10 cellular contexts compared by ENCODE assay signal in the genomic region with DNA sequence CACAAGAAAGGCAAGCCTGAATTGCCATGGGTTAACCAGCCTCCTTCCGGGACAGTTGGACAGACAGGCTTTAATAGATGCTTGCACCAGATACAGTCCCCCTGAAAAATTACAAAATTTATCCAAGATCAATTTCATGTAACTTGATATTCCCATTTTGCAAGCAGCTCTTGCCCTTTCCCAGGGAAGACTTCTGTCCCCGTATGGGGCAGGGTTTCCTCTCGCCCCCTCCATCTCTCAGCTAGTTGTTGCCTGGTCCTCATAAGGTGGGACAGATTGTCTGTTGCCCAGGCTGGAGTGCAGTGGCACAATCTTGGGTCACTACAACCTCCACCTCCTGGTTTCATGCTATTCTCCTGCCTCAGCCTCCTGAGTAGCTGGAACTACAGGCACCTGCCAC.
DNase-seq lines count a peak whose midpoint lies in the region; ATAC-seq and TF ChIP-seq lines count a peak whose summit lies in the region.
"Had no signal": no experiment of that assay in that cellular context is flagged by ENCODE, and none has a peak within 500 bp of the region (broad histone marks: within the 10 kb centered on the region; RNA-seq: fewer than 3 reads in every experiment).

No MANE protein-coding gene starts in this region.

- POLR2A ChIA-PET in CD4-positive, alpha-beta memory T cell (lab: Charles Lee; ENCODE audit: partially characterized antibody), result interaction anchor here (1.0 to 1.7 kb wide), 6 partner anchors 14 to 111 kb away, joined by 3 to 7 read pairs (median 4); a partner anchor contains a TSS
- POLR2A ChIA-PET in activated CD8-positive, alpha-beta T cell treated with anti-CD3 and anti-CD28 coated beads for 36 hours (lab: Charles Lee), result interaction anchor here (0.9 to 1.5 kb wide), 5 partner anchors 10 to 105 kb away, joined by 3 to 9 read pairs (median 3); a partner anchor contains a TSS

- ATAC-seq in activated CD8-positive, alpha-beta T cell treated with anti-CD3 and anti-CD28 coated beads for 36 hours, result peak; percentile 18
- ATAC-seq in natural killer cell, result peak in 2 of 3 donors; percentile 9 to 25
- ATAC-seq in GM19463 (IDR thresholded peaks at IDR 0.05; ENCODE audit: unreplicated experiment), result no peak
- ATAC-seq in HG03460 (IDR thresholded peaks at IDR 0.05; ENCODE audit: unreplicated experiment), result no peak

- no peak for TF ChIP-seq CTCF in activated CD8-positive, alpha-beta T cell treated with anti-CD3 and anti-CD28 coated beads for 36 hours (IDR thresholded peaks at IDR 0.05)
- TF ChIP-seq CTCF in natural killer cell (IDR thresholded peaks at IDR 0.05) (no peak), endodermal cell (conservative IDR thresholded peaks at IDR 0.05) (no peak)

- no peaks in the 10 kb centered on the region for H3K27me3 ChIP-seq in CD4-positive, alpha-beta memory T cell (ENCODE audit: insufficient read depth, low read length)
- no peaks in the 10 kb centered on the region for H3K27me3 ChIP-seq in endodermal cell (ENCODE audit: control insufficient read depth, insufficient read depth, low read length, poor library complexity, severe bottlenecking)
- H3K27me3 ChIP-seq: colonic mucosa had no signal

- no peak for DNase-seq in CD4-positive, alpha-beta memory T cell
- peak; percentile 13 for DNase-seq in H4 (ENCODE audit: low spot score)
- no peak for DNase-seq in activated CD8-positive, alpha-beta T cell treated with anti-CD3 and anti-CD28 coated beads for 36 hours
- no peak for DNase-seq in natural killer cell
- DNase-seq in AG08396 (ENCODE audit: low spot score), result no peak
- no peak for DNase-seq in endodermal cell

- peaks cover 0 to 7% (median 0%) of the 10 kb centered on the region in 8 donors for H3K9me3 Mint-ChIP-seq in CD4-positive, alpha-beta memory T cell
- H3K9me3 Mint-ChIP-seq in activated CD8-positive, alpha-beta T cell treated with anti-CD3 and anti-CD28 coated beads for 36 hours, result peaks cover 2% of the 10 kb centered on the region
- no peaks in the 10 kb centered on the region for H3K9me3 Mint-ChIP-seq in natural killer cell
- H3K9me3 Mint-ChIP-seq in endodermal cell, result peaks cover 4% of the 10 kb centered on the region

- H3K27ac Mint-ChIP-seq in CD4-positive, alpha-beta memory T cell, result peak overlapping the region; percentile 79 to 97 (median 87)
- H3K27ac Mint-ChIP-seq in activated CD8-positive, alpha-beta T cell treated with anti-CD3 and anti-CD28 coated beads for 36 hours, result peak overlapping the region; percentile 83
- H3K27ac Mint-ChIP-seq in natural killer cell (peak overlapping the region; percentile 68), endodermal cell (no peak overlapping the region)

- H3K27me3 Mint-ChIP-seq in CD4-positive, alpha-beta memory T cell, result no peaks in the 10 kb centered on the region
- no peaks in the 10 kb centered on the region for H3K27me3 Mint-ChIP-seq in activated CD8-positive, alpha-beta T cell treated with anti-CD3 and anti-CD28 coated beads for 36 hours
- H3K27me3 Mint-ChIP-seq in natural killer cell (ENCODE audit: low read depth in 2 of 2) (no peaks in the 10 kb centered on the region), endodermal cell (ENCODE audit: insufficient read depth) (no peaks in the 10 kb centered on the region)

- WGBS in endodermal cell (ENCODE audit: insufficient coverage in 1 of 2, insufficient read length in 1 of 2), 2 experiments, result 90 to 92% methylated on average over 3 of the region's 3 CpGs

- H3K4me1 ChIP-seq in CD4-positive, alpha-beta memory T cell (ENCODE audit: insufficient read depth, low read length), result peaks cover 22% of the 10 kb centered on the region
- no peaks in the 10 kb centered on the region for H3K4me1 ChIP-seq in endodermal cell (ENCODE audit: control insufficient read depth, insufficient read depth, low read length)
- H3K4me1 ChIP-seq: colonic mucosa had no signal

- H3K4me1 Mint-ChIP-seq in CD4-positive, alpha-beta memory T cell, result peaks cover 38 to 78% (median 57%) of the 10 kb centered on the region in 4 donors
- H3K4me1 Mint-ChIP-seq in activated CD8-positive, alpha-beta T cell treated with anti-CD3 and anti-CD28 coated beads for 36 hours (ENCODE audit: low read depth), result peaks cover 40% of the 10 kb centered on the region
- H3K4me1 Mint-ChIP-seq in natural killer cell (peaks cover 23 to 29% of the 10 kb centered on the region in 2 donors), endodermal cell (peaks cover 16% of the 10 kb centered on the region)

- no peaks in the 10 kb centered on the region for H3K9me3 ChIP-seq in CD4-positive, alpha-beta memory T cell (ENCODE audit: control insufficient read depth in 1 of 2, low read length in 2 of 2)
- H3K9me3 ChIP-seq in endodermal cell (ENCODE audit: control insufficient read depth, low read length), result no peaks in the 10 kb centered on the region
- H3K9me3 ChIP-seq: colonic mucosa had no signal

- no peak overlapping the region for H3K27ac ChIP-seq in CD4-positive, alpha-beta memory T cell (ENCODE audit: low read depth, low read length)
- H3K27ac ChIP-seq in endodermal cell (ENCODE audit: low read depth, low read length), result no peak overlapping the region
- H3K27ac ChIP-seq: colonic mucosa had no signal

- no peak overlapping the region for H3K9ac ChIP-seq in endodermal cell (ENCODE audit: extremely low read depth, low read length, poor library complexity, severe bottlenecking)

- H3K4me3 Mint-ChIP-seq in CD4-positive, alpha-beta memory T cell, result peak overlapping the region in 5 of 8 donors; percentile 48 to 70 (median 64)
- no peak overlapping the region for H3K4me3 Mint-ChIP-seq in activated CD8-positive, alpha-beta T cell treated with anti-CD3 and anti-CD28 coated beads for 36 hours
- H3K4me3 Mint-ChIP-seq in natural killer cell (no peak overlapping the region), endodermal cell (no peak overlapping the region)

- CTCF ChIA-PET in CD4-positive, alpha-beta memory T cell (lab: Charles Lee; ENCODE audit: partially characterized antibody), result interaction anchor here (0.7 to 2.8 kb wide), 9 partner anchors 9 to 451 kb away, joined by 3 to 11 read pairs (median 5); no protein-coding TSS in a partner anchor
- CTCF ChIA-PET in activated CD8-positive, alpha-beta T cell treated with anti-CD3 and anti-CD28 coated beads for 36 hours (lab: Charles Lee), result interaction anchor here (1.1 to 1.8 kb wide), 6 partner anchors 9 to 158 kb away, joined by 3 to 7 read pairs (median 4); no protein-coding TSS in a partner anchor

- peaks cover 35% of the 10 kb centered on the region for H3K36me3 ChIP-seq in CD4-positive, alpha-beta memory T cell (ENCODE audit: insufficient read depth, low read length)
- H3K36me3 ChIP-seq in endodermal cell (ENCODE audit: control insufficient read depth, insufficient read depth, low read length), result no peaks in the 10 kb centered on the region
- H3K36me3 ChIP-seq: colonic mucosa had no signal

- no peak overlapping the region for H3K4me3 ChIP-seq in CD4-positive, alpha-beta memory T cell (ENCODE audit: low read length in 2 of 2)
- H3K4me3 ChIP-seq in endodermal cell (ENCODE audit: low read length), result no peak overlapping the region
- H3K4me3 ChIP-seq: colonic mucosa, skin epidermis had no signal

- intact Hi-C loops in CD4-positive, alpha-beta memory T cell (cut with micrococcal nuclease), result loop anchor here (1.0 to 2.0 kb wide), 4 partner anchors 43 to 111 kb away; no protein-coding TSS in a partner anchor
- intact Hi-C loops in activated CD8-positive, alpha-beta T cell treated with anti-CD3 and anti-CD28 coated beads for 36 hours (cut with micrococcal nuclease), result loop anchor here (1.0 to 5.0 kb wide), 3 partner anchors 42 to 247 kb away; no protein-coding TSS in a partner anchor
- intact Hi-C loops in natural killer cell (cut with micrococcal nuclease), result no loop called here

- H3K36me3 Mint-ChIP-seq in CD4-positive, alpha-beta memory T cell, result peaks cover 59 to 80% of the 10 kb centered on the region in 2 donors
- peaks cover 36% of the 10 kb centered on the region for H3K36me3 Mint-ChIP-seq in activated CD8-positive, alpha-beta T cell treated with anti-CD3 and anti-CD28 coated beads for 36 hours (ENCODE audit: low read depth)
- peaks cover 10% of the 10 kb centered on the region for H3K36me3 Mint-ChIP-seq in natural killer cell
- peaks cover 15% of the 10 kb centered on the region for H3K36me3 Mint-ChIP-seq in endodermal cell (ENCODE audit: low read depth)

Comparison
In these comparisons a context has a peak if more than half of its experiments do, and no peak if none do; other contexts are left out.
1. H3K4me3 Mint-ChIP-seq: peak in CD4-positive, alpha-beta memory T cell (5 of 8); none in activated CD8-positive, alpha-beta T cell treated with anti-CD3 and anti-CD28 coated beads for 36 hours (single experiment), natural killer cell (single experiment) and endodermal cell (single experiment).
2. ATAC-seq: peak in activated CD8-positive, alpha-beta T cell treated with anti-CD3 and anti-CD28 coated beads for 36 hours (single experiment) and natural killer cell (2 of 3); none in GM19463 (single experiment) and HG03460 (single experiment).